Comparison of ENCODE assay signal across 22 cellular contexts in genomic region chr6:66277400-66277799, GRCh38.
DNase-seq lines count a peak whose midpoint lies in the region; ATAC-seq and FAIRE-seq lines count a peak whose summit lies in the region.
"Had no signal": no experiment of that assay in that cellular context is flagged by ENCODE, and none has a peak within 500 bp of the region (broad histone marks: within the 10 kb centered on the region; RNA-seq: fewer than 3 reads in every experiment).

No MANE protein-coding gene starts in this region.

- peak; percentile 4 for FAIRE-seq in GM19239 (lab: Jason Lieb, UNC)
- FAIRE-seq: A549, D721Med, GM12878, H54 had no signal

- intact Hi-C loops in Right ventricle myocardium inferior (cut with DNase I), result no loop called here
- intact Hi-C loops in left cardiac atrium (cut with DNase I), result no loop called here
- intact Hi-C loops in sciatic nerve (cut with DNase I), result no loop called here

- ATAC-seq in Right ventricle myocardium inferior (peak; percentile 42), left cardiac atrium (no peak), sciatic nerve (peak; percentile 26)
- no peak for ATAC-seq in activated CD4-positive, CD25-positive, alpha-beta regulatory T cell treated with anti-CD3 and anti-CD28 coated beads, Interleukin-2, amount 50 U/mL, for 24 hours
- ATAC-seq: A549, GM12878, GM23338 had no signal

- DNase-seq in Right ventricle myocardium inferior (ENCODE audit: missing footprints) (no peak), left cardiac atrium (no peak), GM19239 (ENCODE audit: insufficient read length, low spot score) (no peak), sciatic nerve (ENCODE audit: low spot score) (no peak), hypothalamus (lab: John Stamatoyannopoulos, UW) (no peak)
- DNase-seq: 8988T; ACHN; AML-193; BE2C; CD4-positive, alpha-beta T cell; CD8-positive, alpha-beta memory T cell; DMS 273 treated with DMSO at 0.1 percent for 48 hours; DMS79; EL; GDM1; HFFc6 had no signal

Comparison
In these comparisons a context has a peak if more than half of its experiments do, and no peak if none do; other contexts are left out.
1. ATAC-seq: peak in Right ventricle myocardium inferior (single experiment) and sciatic nerve (single experiment); none in left cardiac atrium (0 of 2) and activated CD4-positive, CD25-positive, alpha-beta regulatory T cell treated with anti-CD3 and anti-CD28 coated beads, Interleukin-2, amount 50 U/mL, for 24 hours (0 of 2).